Comparison of ENCODE assay signal across 16 cellular contexts in genomic region chr9:87269296-87269695, GRCh38.
"Had no signal": no experiment of that assay in that cellular context is flagged by ENCODE, and none has a peak within 500 bp of the region (broad histone marks: within the 10 kb centered on the region; RNA-seq: fewer than 3 reads in every experiment).

No MANE protein-coding gene starts in this region.

- H3K27me3 Mint-ChIP-seq: activated naive CD8-positive, alpha-beta T cell treated with anti-CD3 and anti-CD28 coated beads, Interleukin-2, amount 50 U/mL, for 24 hours had no signal

- H3K36me3 ChIP-seq: ascending aorta, left lung, pancreas, sigmoid colon, tibial artery had no signal

- H3K27ac ChIP-seq: left lung, sigmoid colon had no signal

- H3K36me3 Mint-ChIP-seq: stimulated activated effector memory CD8-positive, alpha-beta T cell treated with anti-CD3 and anti-CD28 coated beads, Interleukin-12 subunit alpha, Interleukin-12 subunit beta, amount 100 ng/mL, for 72 hours; T-cell had no signal

- H3K4me3 ChIP-seq: ascending aorta, left lung, pancreas, sigmoid colon, tibial artery had no signal

- H3K4me3 Mint-ChIP-seq: activated naive CD4-positive, alpha-beta T cell treated with anti-CD3 and anti-CD28 coated beads for 36 hours; activated naive CD8-positive, alpha-beta T cell treated with anti-CD3 and anti-CD28 coated beads, Interleukin-2, amount 50 U/mL, for 24 hours; neural crest cell; stimulated activated effector memory CD8-positive, alpha-beta T cell treated with anti-CD3 and anti-CD28 coated beads, Interleukin-12 subunit alpha, Interleukin-12 subunit beta, amount 100 ng/mL, for 72 hours; T-cell had no signal

- H3K9me3 ChIP-seq: ascending aorta, left lung, pancreas, sigmoid colon, tibial artery had no signal

- H3K27me3 ChIP-seq: ascending aorta, left lung, pancreas, sigmoid colon, tibial artery had no signal

- ATAC-seq: activated naive CD8-positive, alpha-beta T cell treated with anti-CD3 and anti-CD28 coated beads, Interleukin-2, amount 50 U/mL, for 24 hours; left lung; stimulated activated effector memory CD8-positive, alpha-beta T cell treated with anti-CD3 and anti-CD28 coated beads, Interleukin-12 subunit alpha, Interleukin-12 subunit beta, amount 100 ng/mL, for 72 hours; T-cell had no signal

- H3K4me1 ChIP-seq: left lung had no signal

- H3K9me3 Mint-ChIP-seq: activated naive CD4-positive, alpha-beta T cell treated with anti-CD3 and anti-CD28 coated beads for 36 hours; activated naive CD8-positive, alpha-beta T cell treated with anti-CD3 and anti-CD28 coated beads, Interleukin-2, amount 50 U/mL, for 24 hours; neural crest cell; stimulated activated effector memory CD8-positive, alpha-beta T cell treated with anti-CD3 and anti-CD28 coated beads, Interleukin-12 subunit alpha, Interleukin-12 subunit beta, amount 100 ng/mL, for 72 hours; T-cell had no signal

- H3K27ac Mint-ChIP-seq: activated naive CD4-positive, alpha-beta T cell treated with anti-CD3 and anti-CD28 coated beads for 36 hours; activated naive CD8-positive, alpha-beta T cell treated with anti-CD3 and anti-CD28 coated beads, Interleukin-2, amount 50 U/mL, for 24 hours; stimulated activated effector memory CD8-positive, alpha-beta T cell treated with anti-CD3 and anti-CD28 coated beads, Interleukin-12 subunit alpha, Interleukin-12 subunit beta, amount 100 ng/mL, for 72 hours; T-cell had no signal

- DNase-seq: activated CD4-positive, CD25-positive, alpha-beta regulatory T cell treated with anti-CD3 and anti-CD28 coated beads, Interleukin-2, amount 50 U/mL, for 72 hours; activated naive CD4-positive, alpha-beta T cell treated with anti-CD3 and anti-CD28 coated beads for 36 hours; activated naive CD8-positive, alpha-beta T cell treated with anti-CD3 and anti-CD28 coated beads, Interleukin-2, amount 50 U/mL, for 24 hours; activated T-cell treated with anti-CD3 and anti-CD28 coated beads for 4 hours; hippocampal formation; kidney; left lung; mesendoderm; pancreas; sigmoid colon; T-cell; T-helper 9 cell; tibial artery had no signal
